9 cellular contexts compared by ENCODE assay signal in genomic region chr12:100826323-100826722, GRCh38. TPM values are rescaled to one million over a fixed set of nuclear protein-coding genes. Genes with fewer than 3 reads are reported as not detected.
DNase-seq lines count a peak whose midpoint lies in the region; ATAC-seq, FAIRE-seq and TF ChIP-seq lines count a peak whose summit lies in the region.
"Had no signal": no experiment of that assay in that cellular context is flagged by ENCODE, and none has a peak within 500 bp of the region (broad histone marks: within the 10 kb centered on the region; RNA-seq: fewer than 3 reads in every experiment).

No MANE protein-coding gene starts in this region.

- FAIRE-seq in K562 (lab: Jason Lieb, UNC), result peak; percentile 37

- BruUV-seq in K562 (replicated peaks; lab: Mats Ljungman, UMichigan), result no TSS peak

- H3K9me3 Mint-ChIP-seq in naive thymus-derived CD8-positive, alpha-beta T cell, result peaks cover 0 to 20% (median 4%) of the 10 kb centered on the region in 9 donors

- in situ Hi-C loops in KBM-7 (cut with MboI; ENCODE audit: low pct_unique_long_range_greater_than_20kb, low sequenced_read_pairs), result no loop called here
- in situ Hi-C loops in K562 (cut with MboI), result no loop called here

- TF ChIP-seq CTCF in K562 (IDR thresholded peaks at IDR 0.05 in 2 of 3, conservative IDR thresholded peaks at IDR 0.05 in 1 of 3; ENCODE audit: insufficient read depth in 2 of 3, low read depth in 1 of 3, low read length in 3 of 3) (no peak), lower lobe of right lung (IDR thresholded peaks at IDR 0.05) (no peak)

- peaks cover 0 to 6% (median 0%) of the 10 kb centered on the region in 5 donors for H3K27me3 Mint-ChIP-seq in naive thymus-derived CD8-positive, alpha-beta T cell

- H3K27me3 ChIP-seq in K562 (ENCODE audit: control insufficient read depth in 2 of 2, insufficient read depth in 2 of 2, low read length in 2 of 2) (no peaks in the 10 kb centered on the region), lower lobe of right lung (ENCODE audit: low read depth) (no peaks in the 10 kb centered on the region)

- no peak for TF ChIP-seq POLR2A in K562 (conservative IDR thresholded peaks at IDR 0.05)

- ATAC-seq in K562, result no peak
- no peak for ATAC-seq in HG03378 (IDR thresholded peaks at IDR 0.05; ENCODE audit: unreplicated experiment)
- ATAC-seq in naive thymus-derived CD8-positive, alpha-beta T cell, result no peak
- no peak for ATAC-seq in lower lobe of right lung

- H3K79me2 ChIP-seq in K562 (ENCODE audit: control insufficient read depth, insufficient read depth, low read length), result no peaks in the 10 kb centered on the region

- H3K4me3 Mint-ChIP-seq in naive thymus-derived CD8-positive, alpha-beta T cell, result no peak overlapping the region

- H3K9me3 ChIP-seq in K562 (replicated peaks; ENCODE audit: control insufficient read depth, insufficient read depth, low read depth, low read length) (no peaks in the 10 kb centered on the region), lower lobe of right lung (no peaks in the 10 kb centered on the region)

- no peak for TF ChIP-seq RAD21 in K562 (CRISPR knock-in tag; conservative IDR thresholded peaks at IDR 0.05 in 1 of 2, IDR thresholded peaks at IDR 0.05 in 1 of 2)

- H3K27ac Mint-ChIP-seq in naive thymus-derived CD8-positive, alpha-beta T cell, result no peak overlapping the region

- H3K4me1 Mint-ChIP-seq in naive thymus-derived CD8-positive, alpha-beta T cell, result no peaks in the 10 kb centered on the region

- H3K9me1 ChIP-seq in K562 (ENCODE audit: control insufficient read depth, insufficient read depth, low read length), result no peaks in the 10 kb centered on the region

- DNase-seq in Ammon's horn (ENCODE audit: low spot score) (peak; percentile 50), KBM-7 (peak; percentile 48), K562 (ENCODE audit: extremely low read depth in 1 of 4, low spot score in 3 of 4) (peak; percentile 11 to 40 (median 32)), lung microvascular endothelial cell (ENCODE audit: low read depth in 2 of 2) (peak; percentile 52 to 79), NCI-H1105 (lab: John Stamatoyannopoulos, UW) (no peak), lower lobe of right lung (no peak)
- no peak for DNase-seq in naive thymus-derived CD8-positive, alpha-beta T cell
- DNase-seq: NCI-H2029 had no signal

- H3K4me1 ChIP-seq in K562 (replicated peaks in 1 of 2; ENCODE audit: control insufficient read depth in 2 of 2, insufficient read depth in 2 of 2, low read length in 2 of 2), result no peaks in the 10 kb centered on the region
- no peaks in the 10 kb centered on the region for H3K4me1 ChIP-seq in lower lobe of right lung

- no peak for TF ChIP-seq EP300 in K562 (IDR thresholded peaks at IDR 0.05; ENCODE audit: low read length)

- H3K4me3 ChIP-seq in K562, result no peak overlapping the region
- H3K4me3 ChIP-seq in lower lobe of right lung, result no peak overlapping the region

- no peak overlapping the region for H3K27ac ChIP-seq in K562 (ENCODE audit: extremely low read depth, low read depth, low read length)
- no peak overlapping the region for H3K27ac ChIP-seq in lower lobe of right lung

- H4K20me1 ChIP-seq in K562 (replicated peaks; ENCODE audit: control insufficient read depth, insufficient read depth, low read length), result no peaks in the 10 kb centered on the region

- H3K9ac ChIP-seq in K562 (ENCODE audit: insufficient read depth in 1 of 2, low read depth in 2 of 2, low read length in 2 of 2), result no peak overlapping the region

- intact Hi-C loops in K562 (cut with micrococcal nuclease) (loop anchor here (5.0 kb wide), 1 partner anchor 501 kb away; no protein-coding TSS in a partner anchor), lower lobe of right lung (cut with DNase I) (no loop called here)

- POLR2A ChIA-PET in K562 (lab: Yijun Ruan, JAX), result no interaction called here
- POLR2A ChIA-PET in naive thymus-derived CD8-positive, alpha-beta T cell (lab: Charles Lee), result no interaction called here

- WGBS in K562 (ENCODE audit: insufficient coverage, low coverage, missing lambda C conversion rate), result 3% methylated on average over 4 of the region's 4 CpGs

- CTCF ChIA-PET in K562 (lab: Yijun Ruan, JAX; ENCODE audit: low intra/inter-chr PET ratio), result no interaction called here

- no peaks in the 10 kb centered on the region for H3K36me3 ChIP-seq in K562 (ENCODE audit: control insufficient read depth, insufficient read depth, low read length)
- no peaks in the 10 kb centered on the region for H3K36me3 ChIP-seq in lower lobe of right lung

- no peak overlapping the region for H3K4me2 ChIP-seq in K562 (ENCODE audit: insufficient read depth, low read length)

- H3K36me3 Mint-ChIP-seq in naive thymus-derived CD8-positive, alpha-beta T cell, result no peaks in the 10 kb centered on the region

- H2AFZ ChIP-seq in K562 (ENCODE audit: low read depth, low read length), result no peak overlapping the region

TF ChIP-seq in K562, 482 proteins besides CTCF, POLR2A, EP300 and RAD21 (continues in another document):
- TF ChIP-seq ZMIZ1 (IDR thresholded peaks at IDR 0.05; ENCODE audit: low read depth in 2 of 2, low read length in 2 of 2), result no peak
- TF ChIP-seq ZNF699 (CRISPR knock-in tag; IDR thresholded peaks at IDR 0.05; ENCODE audit: insufficient replicate concordance), result no peak
- TF ChIP-seq PRMT5 (CRISPR knock-in tag; IDR thresholded peaks at IDR 0.05), result peak; percentile 80; the same call in 1 of the 2 replicates
- no peak for TF ChIP-seq MTA3 (IDR thresholded peaks at IDR 0.05; ENCODE audit: borderline replicate concordance)
- TF ChIP-seq LEF1 (IDR thresholded peaks at IDR 0.05), result no peak

RNA-seq across cellular contexts. Expression of gene ANO4, which starts 31.7 kb away (rescaled TPM):
- total RNA-seq in K562 (2011; cell fraction: chromatin; rRNA removed; ENCODE audit: low replicate concordance), result not detected in 2 replicates
- not detected in 2 replicates for total RNA-seq in K562 (2011; cell fraction: nucleolus; rRNA removed)
- not detected in 2 replicates for total RNA-seq in K562 (2011; cell fraction: nucleoplasm; rRNA removed)
- not detected in 2 replicates for total RNA-seq in K562 (2014; rRNA removed)
- not detected in 2 replicates for total RNA-seq in K562 (2014; rRNA removed; fragmentation: Illumina TruSeq; extraction: Trizol)
- total RNA-seq in K562 (2015; rRNA removed; fragmentation: Illumina TruSeq; extraction: Trizol), result not detected in 2 replicates
- not detected in 2 replicates for total RNA-seq in K562 (2021)
- polyA plus RNA-seq in K562 (2011; rRNA removed), result not detected in 2 replicates
- not detected in 2 replicates for polyA plus RNA-seq in K562 (2011; cell fraction: cytosol; rRNA removed)
- not detected in 2 replicates for polyA plus RNA-seq in K562 (2011; cell fraction: nucleus; rRNA removed)
- not detected in 2 replicates for polyA plus RNA-seq in K562 (2012)
- not detected in 2 replicates for polyA plus RNA-seq in K562 (2014; fragmentation: Illumina TruSeq; extraction: Trizol)
- polyA plus RNA-seq in K562 (2014; fragmentation: Nextera tagmentation; extraction: Ambion mirVana), result not detected
- polyA plus RNA-seq in K562 (2014; rRNA removed), result not detected in 2 replicates
- polyA minus RNA-seq in K562 (2011; rRNA and poly(A)+ RNA removed), result not detected in 2 replicates
- polyA minus RNA-seq in K562 (2011; cell fraction: cytosol; rRNA and poly(A)+ RNA removed), result not detected in 2 replicates
- not detected in 2 replicates for polyA minus RNA-seq in K562 (2011; cell fraction: nucleus; rRNA and poly(A)+ RNA removed)
- total RNA-seq in lung microvascular endothelial cell, result 0.99 and 1.3 TPM in 2 replicates
- not detected for total RNA-seq in naive thymus-derived CD8-positive, alpha-beta T cell
- not detected for polyA plus RNA-seq in naive thymus-derived CD8-positive, alpha-beta T cell
- 0.74 TPM for total RNA-seq in lower lobe of right lung

Comparison
In these comparisons a context has a peak if more than half of its experiments do, and no peak if none do; other contexts are left out.
1. DNase-seq: peak in Ammon's horn (single experiment), KBM-7 (single experiment), K562 (4 of 4) and lung microvascular endothelial cell (2 of 2); none in NCI-H1105 (single experiment), naive thymus-derived CD8-positive, alpha-beta T cell (0 of 10) and lower lobe of right lung (single experiment).